In the genomic region with DNA sequence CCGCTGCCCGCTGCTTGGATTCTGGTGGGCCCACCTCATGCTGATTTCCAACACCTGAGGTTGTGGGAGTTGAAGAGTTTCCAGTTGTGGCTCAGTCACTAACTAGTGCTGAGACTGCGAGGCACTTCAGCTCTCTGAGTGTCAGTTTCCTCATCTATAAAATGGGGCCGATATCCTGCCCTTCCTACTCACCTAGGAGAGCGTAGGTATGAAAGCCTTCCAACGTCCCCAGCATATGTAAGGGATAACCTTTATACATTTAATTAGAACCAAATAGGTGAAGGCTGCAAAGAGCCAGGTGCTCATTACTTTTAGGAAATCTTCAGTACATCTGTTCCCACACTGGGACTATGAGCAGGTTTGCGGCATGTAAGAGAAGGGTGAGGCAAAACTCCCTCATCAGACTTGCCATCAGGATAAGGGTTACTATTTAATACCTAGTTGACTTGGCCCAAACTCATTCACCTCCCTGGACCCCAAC, we compare ENCODE assay signal across 8 cellular contexts. TPM values are rescaled to one million over a fixed set of nuclear protein-coding genes. Genes with fewer than 3 reads are reported as not detected.
A peak's percentile ranks its signal among the peaks of the same experiment; 100 is the strongest.
DNase-seq lines count a peak whose midpoint lies in the region; ATAC-seq and TF ChIP-seq lines count a peak whose summit lies in the region.

No MANE protein-coding gene starts in this region.

- peaks cover 5 to 22% of the 10 kb centered on the region in 2 donors for H3K4me1 ChIP-seq in left lung
- no peaks in the 10 kb centered on the region for H3K4me1 ChIP-seq in testis

- H3K27me3 ChIP-seq in left lung (no peaks in the 10 kb centered on the region), testis (no peaks in the 10 kb centered on the region)

- peaks cover 23% of the 10 kb centered on the region for H3K4me1 Mint-ChIP-seq in activated CD4-positive, alpha-beta T cell treated with anti-CD3 and anti-CD28 coated beads, Interleukin-2, amount 10 ng/mL, durations not matched to agents 24 days and 14 days
- peaks cover 7% of the 10 kb centered on the region for H3K4me1 Mint-ChIP-seq in activated naive CD8-positive, alpha-beta T cell (ENCODE audit: low read depth)

- H3K9me3 ChIP-seq in left lung, result no peaks in the 10 kb centered on the region
- H3K9me3 ChIP-seq in testis, result no peaks in the 10 kb centered on the region

- intact Hi-C loops in activated CD4-positive, alpha-beta T cell treated with anti-CD3 and anti-CD28 coated beads, Interleukin-2, amount 10 ng/mL, durations not matched to agents 24 days and 14 days (cut with micrococcal nuclease), result no loop called here
- intact Hi-C loops in left lung (cut with DNase I), result no loop called here
- intact Hi-C loops in testis (cut with DNase I; ENCODE audit: low total_unique reads), result no loop called here

- DNase-seq in activated CD4-positive, alpha-beta T cell treated with anti-CD3 and anti-CD28 coated beads, Interleukin-2, amount 10 ng/mL, durations not matched to agents 24 days and 14 days, result no peak
- DNase-seq in activated CD4-positive, alpha-beta T cell treated with anti-CD3 and anti-CD28 coated beads, Interleukin-2, amount 50 U/mL, for 4 hours, result no peak
- DNase-seq in left lung, result no peak
- no peak for DNase-seq in testis
- DNase-seq in NCI-H1092 treated with DMSO at 0.1 percent for 48 hours (lab: John Stamatoyannopoulos, UW), result no peak

- no peaks in the 10 kb centered on the region for H3K36me3 ChIP-seq in left lung
- H3K36me3 ChIP-seq in testis (ENCODE audit: low read depth, missing control alignments), result no peaks in the 10 kb centered on the region

- no peaks in the 10 kb centered on the region for H3K27me3 Mint-ChIP-seq in activated CD4-positive, alpha-beta T cell treated with anti-CD3 and anti-CD28 coated beads, Interleukin-2, amount 10 ng/mL, durations not matched to agents 24 days and 14 days
- H3K27me3 Mint-ChIP-seq in activated naive CD8-positive, alpha-beta T cell, result no peaks in the 10 kb centered on the region

- peak overlapping the region; percentile 95 for H3K4me3 Mint-ChIP-seq in activated CD4-positive, alpha-beta T cell treated with anti-CD3 and anti-CD28 coated beads, Interleukin-2, amount 10 ng/mL, durations not matched to agents 24 days and 14 days
- H3K4me3 Mint-ChIP-seq in activated naive CD8-positive, alpha-beta T cell, result peak overlapping the region; percentile 95

- no peak for ATAC-seq in left lung
- no peak for ATAC-seq in HG03045 (IDR thresholded peaks at IDR 0.05; ENCODE audit: unreplicated experiment)
- ATAC-seq in HG03457 (IDR thresholded peaks at IDR 0.05; ENCODE audit: unreplicated experiment), result no peak

- peaks cover 14% of the 10 kb centered on the region for H3K36me3 Mint-ChIP-seq in activated CD4-positive, alpha-beta T cell treated with anti-CD3 and anti-CD28 coated beads, Interleukin-2, amount 10 ng/mL, durations not matched to agents 24 days and 14 days (ENCODE audit: low read depth)
- H3K36me3 Mint-ChIP-seq in activated naive CD8-positive, alpha-beta T cell, result no peaks in the 10 kb centered on the region

- H3K27ac Mint-ChIP-seq in activated CD4-positive, alpha-beta T cell treated with anti-CD3 and anti-CD28 coated beads, Interleukin-2, amount 10 ng/mL, durations not matched to agents 24 days and 14 days, result peak overlapping the region; percentile 95
- H3K27ac Mint-ChIP-seq in activated naive CD8-positive, alpha-beta T cell, result peak overlapping the region; percentile 92

- TF ChIP-seq POLR2A in testis (IDR thresholded peaks at IDR 0.05), result no peak

- H3K9me3 Mint-ChIP-seq in activated CD4-positive, alpha-beta T cell treated with anti-CD3 and anti-CD28 coated beads, Interleukin-2, amount 10 ng/mL, durations not matched to agents 24 days and 14 days, result no peaks in the 10 kb centered on the region
- no peaks in the 10 kb centered on the region for H3K9me3 Mint-ChIP-seq in activated naive CD8-positive, alpha-beta T cell (ENCODE audit: low read depth)

- H3K27ac ChIP-seq in left lung (peak overlapping the region in 1 of 2 donors; percentile 83), testis (no peak overlapping the region)

- TF ChIP-seq CTCF in left lung (IDR thresholded peaks at IDR 0.05), result no peak
- TF ChIP-seq CTCF in testis (IDR thresholded peaks at IDR 0.05), result no peak

- 53 to 59% methylated on average over 5 to 7 of the region's 7 CpGs for WGBS in testis, 2 donors

- H3K4me3 ChIP-seq in left lung (peak overlapping the region; percentile 55 to 69), testis (peak overlapping the region; percentile 37 to 61)

RNA-seq across cellular contexts. Expression of a gene that starts 0.8 kb away (rescaled TPM):
- total RNA-seq in activated CD4-positive, alpha-beta T cell treated with anti-CD3 and anti-CD28 coated beads, Interleukin-2, amount 10 ng/mL, durations not matched to agents 24 days and 14 days, result 42.1 and 42.7 TPM in 2 replicates
- total RNA-seq in left lung, result 1 to 10 TPM; 2.9 to 6.0 TPM
- 1 to 10 TPM; 3.7 to 6.0 TPM for total RNA-seq in testis
- 4.7 TPM for polyA plus RNA-seq in testis (ENCODE audit: insufficient read depth, low read depth, low replicate concordance)

RNA-seq across cellular contexts. Expression of a gene that starts 19.7 kb away (rescaled TPM):
- 0.21 and 0.42 TPM in 2 replicates for total RNA-seq in activated CD4-positive, alpha-beta T cell treated with anti-CD3 and anti-CD28 coated beads, Interleukin-2, amount 10 ng/mL, durations not matched to agents 24 days and 14 days
- under 1 TPM in 1 of 2 donors, not detected in 1; 0.70 TPM for total RNA-seq in left lung
- total RNA-seq in testis, result 1 to 10 TPM in 1 of 2 donors, under 1 TPM in 1; 0.74 to 1.3 TPM
- 1.7 TPM for polyA plus RNA-seq in testis (ENCODE audit: insufficient read depth, low read depth, low replicate concordance)

RNA-seq across cellular contexts. Expression of a gene that starts 33.1 kb away (rescaled TPM):
- total RNA-seq in activated CD4-positive, alpha-beta T cell treated with anti-CD3 and anti-CD28 coated beads, Interleukin-2, amount 10 ng/mL, durations not matched to agents 24 days and 14 days, result not detected in 2 replicates
- total RNA-seq in left lung (under 1 TPM in 1 of 2 donors, not detected in 1; 0.15 TPM), testis (under 1 TPM; 0.55 to 0.62 TPM)
- 0.91 TPM for polyA plus RNA-seq in testis (ENCODE audit: insufficient read depth, low read depth, low replicate concordance)

RNA-seq across cellular contexts. Expression of a gene that starts 49.1 kb away (rescaled TPM):
- 244 and 262 TPM in 2 replicates for total RNA-seq in activated CD4-positive, alpha-beta T cell treated with anti-CD3 and anti-CD28 coated beads, Interleukin-2, amount 10 ng/mL, durations not matched to agents 24 days and 14 days
- total RNA-seq in left lung (100 to 1,000 TPM in 1 of 2 donors, 10 to 100 TPM in 1; 83.4 to 112 TPM), testis (100 to 1,000 TPM; 124 to 131 TPM)
- polyA plus RNA-seq in testis (ENCODE audit: insufficient read depth, low read depth, low replicate concordance), result 95.5 TPM
